In genomic region chr5:122187426-122187825, GRCh38 we compare ENCODE assay signal across 24 cellular contexts. TPM values are rescaled to one million over a fixed set of nuclear protein-coding genes. Genes with fewer than 3 reads are reported as not detected.
DNase-seq lines count a peak whose midpoint lies in the region; ATAC-seq and TF ChIP-seq lines count a peak whose summit lies in the region.
"Had no signal": no experiment of that assay in that cellular context is flagged by ENCODE, and none has a peak within 500 bp of the region (broad histone marks: within the 10 kb centered on the region; RNA-seq: fewer than 3 reads in every experiment).

No MANE protein-coding gene starts in this region.

- H3K9me3 ChIP-seq in BE2C (no peaks in the 10 kb centered on the region), lung (ENCODE audit: control insufficient read depth in 2 of 2, insufficient read depth in 1 of 2, low read length in 1 of 2) (no peaks in the 10 kb centered on the region)
- H3K9me3 ChIP-seq: body of pancreas, sigmoid colon, thoracic aorta had no signal

- ATAC-seq in lung (ENCODE audit: insufficient read depth, low FRiP score) = peak; percentile 43
- ATAC-seq in GM21737 (IDR thresholded peaks at IDR 0.05; ENCODE audit: unreplicated experiment) = no peak
- ATAC-seq: body of pancreas, GM23338 had no signal

- no peaks in the 10 kb centered on the region for H3K36me3 ChIP-seq in BE2C
- H3K36me3 ChIP-seq in brain microvascular endothelial cell (replicated peaks) = no peaks in the 10 kb centered on the region
- no peaks in the 10 kb centered on the region for H3K36me3 ChIP-seq in lung (ENCODE audit: control insufficient read depth in 2 of 2, insufficient read depth in 2 of 2, low read length in 2 of 2)
- H3K36me3 ChIP-seq: sigmoid colon, thoracic aorta had no signal

- peak overlapping the region; percentile 14; the same call in 1 of the 2 replicates for H3K4me3 ChIP-seq in BE2C (ENCODE audit: low read depth, low read length)
- no peak overlapping the region for H3K4me3 ChIP-seq in brain microvascular endothelial cell (ENCODE audit: low read depth, low read length)
- H3K4me3 ChIP-seq in lung = no peak overlapping the region
- H3K4me3 ChIP-seq: body of pancreas, coronary artery, GM23338, sigmoid colon, thoracic aorta had no signal

- in situ Hi-C loops in brain microvascular endothelial cell (cut with HindIII; ENCODE audit: low pct_ligation_motif_present, low sequenced_read_pairs) = no loop called here

- H3K27ac ChIP-seq in brain microvascular endothelial cell (no peak overlapping the region), lung (ENCODE audit: low read depth in 1 of 2, low read length in 1 of 2) (no peak overlapping the region)
- H3K27ac ChIP-seq: body of pancreas, coronary artery, RWPE1, sigmoid colon, thoracic aorta had no signal

- H3K27me3 ChIP-seq in BE2C (no peaks in the 10 kb centered on the region), brain microvascular endothelial cell (replicated peaks) (no peaks in the 10 kb centered on the region), lung (ENCODE audit: control insufficient read depth, insufficient read depth) (no peaks in the 10 kb centered on the region)
- H3K27me3 ChIP-seq: body of pancreas, sigmoid colon had no signal

- no peak for TF ChIP-seq CTCF in BE2C (IDR thresholded peaks at IDR 0.05; ENCODE audit: low read depth, low read length)
- TF ChIP-seq CTCF in brain microvascular endothelial cell (IDR thresholded peaks at IDR 0.05; ENCODE audit: low read depth, low read length, missing control alignments) = no peak
- no peak for TF ChIP-seq CTCF in lung (IDR thresholded peaks at IDR 0.05; ENCODE audit: control extremely low read depth, extremely low read depth)

- 24 to 26% methylated on average over 3 of the region's 3 CpGs for WGBS in lung, 2 donors

- DNase-seq in BE2C = peak; percentile 79
- peak; percentile 18 to 48 for DNase-seq in Kasumi-1 (lab: John Stamatoyannopoulos, UW)
- DNase-seq in brain microvascular endothelial cell = peak; percentile 41
- DNase-seq in lung (ENCODE audit: low spot score) = no peak
- DNase-seq in stimulated activated CD4-positive, alpha-beta T cell treated with anti-CD3 and anti-CD28 coated beads, Interleukin-2, amount 100 ng/mL, for 24 hours = no peak
- DNase-seq in NCI-H2196 treated with DMSO at 0.1 percent for 48 hours (lab: John Stamatoyannopoulos, UW; ENCODE audit: unreplicated experiment) = no peak
- DNase-seq: activated CD4-positive, alpha-beta T cell treated with anti-CD3 and anti-CD28 coated beads, Interleukin-2, amount 10 ng/mL, durations not matched to agents 24 days and 14 days; activated naive CD8-positive, alpha-beta T cell treated with anti-CD3 and anti-CD28 coated beads for 36 hours; COR-L47; DMS79 treated with DMSO at 0.1 percent for 48 hours; hippocampal formation; KBM-7; naive B cell; NCI-H1930; occipital lobe; sigmoid colon; stimulated activated CD4-positive, alpha-beta T cell treated with anti-CD3 and anti-CD28 coated beads, Interleukin-1b, Interleukin-23, amount 100 ng/mL, for 48 hours; stimulated activated naive B cell treated with anti-CD40 and anti-IgM and Interleukin-4, amounts not matched to agents 10 μg/mL and 1 μg/mL and 100 μg/mL, for 72 hours had no signal

- H3K4me1 ChIP-seq in BE2C (peaks cover 9% of the 10 kb centered on the region), lung (ENCODE audit: control insufficient read depth in 2 of 2, insufficient read depth in 2 of 2, low read length in 2 of 2) (peaks cover 0 to 3% of the 10 kb centered on the region in 2 donors)
- H3K4me1 ChIP-seq: body of pancreas had no signal

RNA-seq across cellular contexts. Expression of gene ZNF474, which starts 58.1 kb away (rescaled TPM):
- not detected for polyA plus RNA-seq in BE2C (2012; ENCODE audit: insufficient read depth, insufficient read length, low read depth)
- total RNA-seq in lung = 1 to 10 TPM; 7.1 to 8.9 TPM
- polyA plus RNA-seq in lung = 1 to 10 TPM in 1 of 2 donors, under 1 TPM in 1; 0.94 to 3.3 TPM
- total RNA-seq: activated CD4-positive, alpha-beta T cell treated with anti-CD3 and anti-CD28 coated beads, Interleukin-2, amount 10 ng/mL, durations not matched to agents 24 days and 14 days; body of pancreas had no signal
- polyA plus RNA-seq: GM23338 had no signal

Comparison
In these comparisons a context has a peak if more than half of its experiments do, and no peak if none do; other contexts are left out.
1. DNase-seq: peak in BE2C (single experiment), Kasumi-1 (2 of 2) and brain microvascular endothelial cell (single experiment); none in lung (single experiment), stimulated activated CD4-positive, alpha-beta T cell treated with anti-CD3 and anti-CD28 coated beads, Interleukin-2, amount 100 ng/mL, for 24 hours (0 of 2) and NCI-H2196 treated with DMSO at 0.1 percent for 48 hours (single experiment).